Comparison of ENCODE assay signal across 1 cellular context in the genomic region with DNA sequence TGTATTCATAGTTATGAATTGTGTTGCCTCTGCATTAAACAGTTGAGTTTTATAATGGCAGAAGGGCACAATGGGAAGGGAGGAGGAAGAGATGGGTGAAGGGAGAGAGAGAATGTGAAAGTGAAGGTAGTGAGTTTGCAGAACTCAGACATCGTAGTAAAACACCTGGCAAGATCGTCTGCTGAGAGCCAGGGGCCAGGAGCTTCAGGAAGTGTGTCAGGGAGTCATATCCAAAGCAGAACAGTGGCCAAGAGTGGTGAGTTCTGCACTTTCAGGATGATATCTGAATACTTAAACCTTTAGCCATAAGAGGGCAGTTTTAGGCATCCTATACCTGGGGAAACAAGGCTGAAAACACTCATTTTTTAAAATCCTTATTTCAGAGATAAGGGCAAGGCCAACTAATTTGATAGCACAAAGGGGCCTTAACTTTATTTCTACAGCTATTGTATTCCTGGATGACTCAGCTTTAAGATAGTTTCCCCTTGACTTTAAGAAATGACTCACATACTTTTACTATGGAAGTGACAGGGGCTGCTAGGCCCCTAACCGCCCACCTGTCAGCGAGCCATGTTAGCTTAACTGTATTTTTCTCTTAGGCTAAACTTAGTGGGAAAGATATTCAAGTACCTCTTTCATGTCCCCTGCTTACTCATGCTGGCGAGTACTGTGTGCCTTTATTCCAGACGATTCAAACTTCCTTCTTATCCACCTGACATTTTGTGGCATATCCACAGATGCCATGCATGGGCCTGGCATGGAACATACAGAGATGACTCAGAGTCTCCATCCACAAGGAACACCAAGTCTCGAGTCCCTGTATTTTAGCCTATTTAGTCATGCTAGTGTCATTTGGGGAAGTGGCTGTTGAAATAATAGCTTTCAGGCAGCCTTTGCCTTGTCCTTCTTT.
A peak's percentile ranks its signal among the peaks of the same experiment; 100 is the strongest.
TF ChIP-seq lines count a peak whose summit lies in the region.

No MANE protein-coding gene starts in this region.

TF ChIP-seq in GM12878, 131 proteins besides CTCF, POLR2A, EP300 and RAD21 (continued from another document):
- TF ChIP-seq ATF7 (IDR thresholded peaks at IDR 0.05; ENCODE audit: low read depth), result no peak
- no peak for TF ChIP-seq RELA (IDR thresholded peaks at IDR 0.05; ENCODE audit: borderline replicate concordance, partially characterized antibody)
- TF ChIP-seq RBBP5 (conservative IDR thresholded peaks at IDR 0.05), result no peak
- no peak for TF ChIP-seq SIX5 (IDR thresholded peaks at IDR 0.05; ENCODE audit: low read depth, low read length, severe bottlenecking)
- TF ChIP-seq NFIC (IDR thresholded peaks at IDR 0.05; ENCODE audit: low read depth, low read length), result peak; percentile 89
- TF ChIP-seq SP1 (IDR thresholded peaks at IDR 0.05; ENCODE audit: low read depth, low read length), result no peak
- peak; percentile 66; the same call in 1 of the 2 replicates for TF ChIP-seq TCF12 (IDR thresholded peaks at IDR 0.05; ENCODE audit: low read depth, low read length)
- no peak for TF ChIP-seq NR2C2 (IDR thresholded peaks at IDR 0.05; ENCODE audit: borderline replicate concordance, control insufficient read depth, insufficient read length, low read depth)
- peak in 1 of 2 experiments; percentile 51; a peak in 2 of 4 replicates for TF ChIP-seq IKZF2 (IDR thresholded peaks at IDR 0.05)
- peak; percentile 83; the same call in 1 of the 2 replicates for TF ChIP-seq FOXM1 (IDR thresholded peaks at IDR 0.05; ENCODE audit: low read depth, low read length)
- no peak for TF ChIP-seq CHD2 (IDR thresholded peaks at IDR 0.05; ENCODE audit: borderline replicate concordance, low read depth, low read length)
- TF ChIP-seq ETV6 (conservative IDR thresholded peaks at IDR 0.05 in 1 of 2, IDR thresholded peaks at IDR 0.05 in 1 of 2; ENCODE audit: borderline replicate concordance in 1 of 2, low read depth in 1 of 2), result peak in 1 of 2 experiments; percentile 64; a peak in 2 of 4 replicates
- TF ChIP-seq MTA3 (IDR thresholded peaks at IDR 0.05; ENCODE audit: borderline replicate concordance, low read length), result peak; percentile 89; the same call in 1 of the 2 replicates
- TF ChIP-seq, protein P1, sequence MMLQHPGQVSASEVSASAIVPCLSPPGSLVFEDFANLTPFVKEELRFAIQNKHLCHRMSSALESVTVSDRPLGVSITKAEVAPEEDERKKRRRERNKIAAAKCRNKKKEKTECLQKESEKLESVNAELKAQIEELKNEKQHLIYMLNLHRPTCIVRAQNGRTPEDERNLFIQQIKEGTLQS (IDR thresholded peaks at IDR 0.05; ENCODE audit: borderline replicate concordance, extremely low read depth, low read depth, low read length), result no peak
- TF ChIP-seq PRDM15 (CRISPR knock-in tag; IDR thresholded peaks at IDR 0.05), result no peak
- peak; percentile 67; the same call in 1 of the 2 replicates for TF ChIP-seq DPF2 (IDR thresholded peaks at IDR 0.05)
- TF ChIP-seq HDGF (IDR thresholded peaks at IDR 0.05), result no peak
- TF ChIP-seq SIN3A (IDR thresholded peaks at IDR 0.05; ENCODE audit: low read depth, low read length), result no peak
- TF ChIP-seq ZBED1 (IDR thresholded peaks at IDR 0.05; ENCODE audit: borderline replicate concordance), result peak; percentile 62; the same call in 1 of the 2 replicates
- no peak for TF ChIP-seq BHLHE40 (IDR thresholded peaks at IDR 0.05; ENCODE audit: borderline replicate concordance in 1 of 2, low read depth in 2 of 2, low read length in 1 of 2)
- 0 out of 2 replicates have a peak, but pooled peaks have one; percentile 47 for TF ChIP-seq YY1 (IDR thresholded peaks at IDR 0.05; ENCODE audit: low read depth, low read length)
- TF ChIP-seq, protein P2, sequence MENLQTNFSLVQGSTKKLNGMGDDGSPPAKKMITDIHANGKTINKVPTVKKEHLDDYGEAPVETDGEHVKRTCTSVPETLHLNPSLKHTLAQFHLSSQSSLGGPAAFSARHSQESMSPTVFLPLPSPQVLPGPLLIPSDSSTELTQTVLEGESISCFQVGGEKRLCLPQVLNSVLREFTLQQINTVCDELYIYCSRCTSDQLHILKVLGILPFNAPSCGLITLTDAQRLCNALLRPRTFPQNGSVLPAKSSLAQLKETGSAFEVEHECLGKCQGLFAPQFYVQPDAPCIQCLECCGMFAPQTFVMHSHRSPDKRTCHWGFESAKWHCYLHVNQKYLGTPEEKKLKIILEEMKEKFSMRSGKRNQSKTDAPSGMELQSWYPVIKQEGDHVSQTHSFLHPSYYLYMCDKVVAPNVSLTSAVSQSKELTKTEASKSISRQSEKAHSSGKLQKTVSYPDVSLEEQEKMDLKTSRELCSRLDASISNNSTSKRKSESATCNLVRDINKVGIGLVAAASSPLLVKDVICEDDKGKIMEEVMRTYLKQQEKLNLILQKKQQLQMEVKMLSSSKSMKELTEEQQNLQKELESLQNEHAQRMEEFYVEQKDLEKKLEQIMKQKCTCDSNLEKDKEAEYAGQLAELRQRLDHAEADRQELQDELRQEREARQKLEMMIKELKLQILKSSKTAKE (IDR thresholded peaks at IDR 0.05; ENCODE audit: low read depth, poor library complexity, severe bottlenecking), result no peak
- 0 out of 2 replicates have a peak, but pooled peaks have one; percentile 18 for TF ChIP-seq CBFB (IDR thresholded peaks at IDR 0.05; ENCODE audit: low read depth)
- peak; percentile 75 for TF ChIP-seq IRF4 (IDR thresholded peaks at IDR 0.05; ENCODE audit: low read depth, low read length)
- TF ChIP-seq MEF2B (IDR thresholded peaks at IDR 0.05; ENCODE audit: partially characterized antibody, poor library complexity, severe bottlenecking), result no peak
- TF ChIP-seq SRF (IDR thresholded peaks at IDR 0.05; ENCODE audit: low read depth in 2 of 2, low read length in 2 of 2), result no peak
- 0 out of 2 replicates have a peak, but pooled peaks have one; percentile 16 for TF ChIP-seq NR2F1 (conservative IDR thresholded peaks at IDR 0.05)
- TF ChIP-seq, protein P3, sequence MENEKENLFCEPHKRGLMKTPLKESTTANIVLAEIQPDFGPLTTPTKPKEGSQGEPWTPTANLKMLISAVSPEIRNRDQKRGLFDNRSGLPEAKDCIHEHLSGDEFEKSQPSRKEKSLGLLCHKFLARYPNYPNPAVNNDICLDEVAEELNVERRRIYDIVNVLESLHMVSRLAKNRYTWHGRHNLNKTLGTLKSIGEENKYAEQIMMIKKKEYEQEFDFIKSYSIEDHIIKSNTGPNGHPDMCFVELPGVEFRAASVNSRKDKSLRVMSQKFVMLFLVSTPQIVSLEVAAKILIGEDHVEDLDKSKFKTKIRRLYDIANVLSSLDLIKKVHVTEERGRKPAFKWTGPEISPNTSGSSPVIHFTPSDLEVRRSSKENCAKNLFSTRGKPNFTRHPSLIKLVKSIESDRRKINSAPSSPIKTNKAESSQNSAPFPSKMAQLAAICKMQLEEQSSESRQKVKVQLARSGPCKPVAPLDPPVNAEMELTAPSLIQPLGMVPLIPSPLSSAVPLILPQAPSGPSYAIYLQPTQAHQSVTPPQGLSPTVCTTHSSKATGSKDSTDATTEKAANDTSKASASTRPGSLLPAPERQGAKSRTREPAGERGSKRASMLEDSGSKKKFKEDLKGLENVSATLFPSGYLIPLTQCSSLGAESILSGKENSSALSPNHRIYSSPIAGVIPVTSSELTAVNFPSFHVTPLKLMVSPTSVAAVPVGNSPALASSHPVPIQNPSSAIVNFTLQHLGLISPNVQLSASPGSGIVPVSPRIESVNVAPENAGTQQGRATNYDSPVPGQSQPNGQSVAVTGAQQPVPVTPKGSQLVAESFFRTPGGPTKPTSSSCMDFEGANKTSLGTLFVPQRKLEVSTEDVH (IDR thresholded peaks at IDR 0.05; ENCODE audit: low read depth, partially characterized antibody), result no peak
- TF ChIP-seq CBX5 (IDR thresholded peaks at IDR 0.05; ENCODE audit: low read depth), result no peak
- no peak for TF ChIP-seq POLR2AphosphoS2 (IDR thresholded peaks at IDR 0.05; ENCODE audit: low read depth, low read length)
